1 cellular context compared by ENCODE assay signal in the genomic region with DNA sequence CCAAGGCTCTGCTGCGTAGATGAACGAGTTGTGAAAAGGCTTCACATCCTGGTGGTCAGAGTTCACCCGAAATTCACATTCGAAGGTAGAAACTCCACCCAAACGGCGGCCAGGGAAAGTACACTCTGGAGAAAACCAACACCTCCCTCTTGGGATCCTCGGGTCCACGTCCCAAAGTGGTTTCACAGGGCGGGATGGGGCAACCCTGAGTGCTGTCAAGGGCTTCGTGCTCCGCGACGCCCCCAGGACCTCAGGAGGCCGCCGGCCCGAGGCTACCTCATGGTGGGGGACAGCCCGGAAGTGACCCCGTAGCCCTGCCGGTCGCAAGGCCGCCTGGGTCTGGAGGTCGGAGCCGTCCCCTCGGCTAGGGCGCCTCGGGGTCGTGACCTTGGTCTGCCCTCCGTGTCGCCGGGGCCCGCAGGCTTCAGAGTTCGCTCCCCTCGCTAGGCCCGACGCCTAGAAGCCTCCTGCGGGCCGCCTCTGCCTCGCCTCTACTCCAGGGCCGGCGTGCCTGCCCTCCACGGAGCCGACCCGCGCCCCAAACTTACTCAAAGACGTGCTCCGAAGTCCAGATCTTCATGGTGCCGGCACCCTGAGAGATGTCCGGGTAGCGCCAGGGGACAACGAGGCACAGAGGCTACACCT.
TF ChIP-seq lines count a peak whose summit lies in the region.

A gene (minus strand): TSS at position 636 of the 645 bp plus-strand sequence. CDS start 56 bp downstream, at position 580.

TF ChIP-seq in HepG2, 621 proteins besides CTCF, POLR2A, EP300 and RAD21 (continued from another document and continues in another):
- TF ChIP-seq ZNF615 (CRISPR knock-in tag; IDR thresholded peaks at IDR 0.05; ENCODE audit: borderline replicate concordance) (no peak), ATM (IDR thresholded peaks at IDR 0.05; ENCODE audit: borderline replicate concordance) (no peak), MXD4 (CRISPR knock-in tag; IDR thresholded peaks at IDR 0.05) (peak; percentile 79; the same call in 1 of the 2 replicates), ZNF337 (CRISPR knock-in tag; IDR thresholded peaks at IDR 0.05; ENCODE audit: borderline replicate concordance, low read depth) (no peak), ZNF564 (CRISPR knock-in tag; IDR thresholded peaks at IDR 0.05) (peak; percentile 73; the same call in 1 of the 2 replicates), NFE2L2 (IDR thresholded peaks at IDR 0.05; ENCODE audit: low read length) (no peak), KMT2B (CRISPR knock-in tag; IDR thresholded peaks at IDR 0.05) (peak; percentile 70), ZSCAN20 (CRISPR knock-in tag; IDR thresholded peaks at IDR 0.05; ENCODE audit: borderline replicate concordance) (peak; percentile 22; the same call in 1 of the 2 replicates), ONECUT2 (CRISPR knock-in tag; IDR thresholded peaks at IDR 0.05) (no peak; the same call in 1 of the 2 replicates), KLF9 (CRISPR knock-in tag; IDR thresholded peaks at IDR 0.05; ENCODE audit: low read depth) (0 out of 2 replicates have a peak, but pooled peaks have one; percentile 59), RBM22 (optimal IDR thresholded peaks at IDR 0.05; ENCODE audit: low read length) (no peak), SIN3A (IDR thresholded peaks at IDR 0.05; ENCODE audit: borderline replicate concordance, low read depth, low read length) (peak; percentile 34; the same call in 1 of the 2 replicates), ZNF350 (CRISPR knock-in tag; IDR thresholded peaks at IDR 0.05; ENCODE audit: borderline replicate concordance, low read depth) (peak; percentile 39; the same call in 1 of the 2 replicates), ZNF136 (CRISPR knock-in tag; IDR thresholded peaks at IDR 0.05; ENCODE audit: low read depth) (no peak), TGIF2 (CRISPR knock-in tag; IDR thresholded peaks at IDR 0.05) (no peak; the same call in 1 of the 2 replicates), HOXA5 (CRISPR knock-in tag; IDR thresholded peaks at IDR 0.05) (no peak), CHD2 (IDR thresholded peaks at IDR 0.05; ENCODE audit: low read depth, low read length) (no peak), CBX2 (IDR thresholded peaks at IDR 0.05; ENCODE audit: low read depth, low read length) (no peak), CBX2 (CRISPR knock-in tag; IDR thresholded peaks at IDR 0.05; ENCODE audit: low read depth) (no peak), KDM4B (CRISPR knock-in tag; IDR thresholded peaks at IDR 0.05) (no peak), MIER3 (CRISPR knock-in tag; IDR thresholded peaks at IDR 0.05; ENCODE audit: borderline replicate concordance) (no peak), XRCC5 (optimal IDR thresholded peaks at IDR 0.05; ENCODE audit: low read length) (no peak), HOXA7 (CRISPR knock-in tag; IDR thresholded peaks at IDR 0.05) (no peak), NFYC (CRISPR knock-in tag; IDR thresholded peaks at IDR 0.05) (no peak), SP5 (CRISPR knock-in tag; IDR thresholded peaks at IDR 0.05; ENCODE audit: borderline replicate concordance, low read depth) (no peak), ZNF589 (CRISPR knock-in tag; conservative IDR thresholded peaks at IDR 0.05) (no peak), HDAC6 (IDR thresholded peaks at IDR 0.05; ENCODE audit: low read depth, low read length) (no peak), XBP1 (CRISPR knock-in tag; IDR thresholded peaks at IDR 0.05) (no peak; the same call in 1 of the 2 replicates), PRPF4 (IDR thresholded peaks at IDR 0.05; ENCODE audit: low read depth, low read length, poor library complexity, severe bottlenecking) (no peak), PHB2 (IDR thresholded peaks at IDR 0.05; ENCODE audit: partially characterized antibody) (no peak), ZNF780A (CRISPR knock-in tag; IDR thresholded peaks at IDR 0.05) (no peak), REPIN1 (CRISPR knock-in tag; IDR thresholded peaks at IDR 0.05; ENCODE audit: borderline replicate concordance, low read depth) (no peak), RNF2 (conservative IDR thresholded peaks at IDR 0.05; ENCODE audit: low read depth) (0 out of 2 replicates have a peak, but pooled peaks have one; percentile 42), ZSCAN31 (CRISPR knock-in tag; IDR thresholded peaks at IDR 0.05; ENCODE audit: low read depth) (peak; percentile 20; the same call in 1 of the 2 replicates)
- TF ChIP-seq, protein P1, sequence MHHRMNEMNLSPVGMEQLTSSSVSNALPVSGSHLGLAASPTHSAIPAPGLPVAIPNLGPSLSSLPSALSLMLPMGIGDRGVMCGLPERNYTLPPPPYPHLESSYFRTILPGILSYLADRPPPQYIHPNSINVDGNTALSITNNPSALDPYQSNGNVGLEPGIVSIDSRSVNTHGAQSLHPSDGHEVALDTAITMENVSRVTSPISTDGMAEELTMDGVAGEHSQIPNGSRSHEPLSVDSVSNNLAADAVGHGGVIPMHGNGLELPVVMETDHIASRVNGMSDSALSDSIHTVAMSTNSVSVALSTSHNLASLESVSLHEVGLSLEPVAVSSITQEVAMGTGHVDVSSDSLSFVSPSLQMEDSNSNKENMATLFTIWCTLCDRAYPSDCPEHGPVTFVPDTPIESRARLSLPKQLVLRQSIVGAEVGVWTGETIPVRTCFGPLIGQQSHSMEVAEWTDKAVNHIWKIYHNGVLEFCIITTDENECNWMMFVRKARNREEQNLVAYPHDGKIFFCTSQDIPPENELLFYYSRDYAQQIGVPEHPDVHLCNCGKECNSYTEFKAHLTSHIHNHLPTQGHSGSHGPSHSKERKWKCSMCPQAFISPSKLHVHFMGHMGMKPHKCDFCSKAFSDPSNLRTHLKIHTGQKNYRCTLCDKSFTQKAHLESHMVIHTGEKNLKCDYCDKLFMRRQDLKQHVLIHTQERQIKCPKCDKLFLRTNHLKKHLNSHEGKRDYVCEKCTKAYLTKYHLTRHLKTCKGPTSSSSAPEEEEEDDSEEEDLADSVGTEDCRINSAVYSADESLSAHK (CRISPR knock-in tag; IDR thresholded peaks at IDR 0.05; ENCODE audit: borderline replicate concordance), result no peak
- TF ChIP-seq, protein P2, sequence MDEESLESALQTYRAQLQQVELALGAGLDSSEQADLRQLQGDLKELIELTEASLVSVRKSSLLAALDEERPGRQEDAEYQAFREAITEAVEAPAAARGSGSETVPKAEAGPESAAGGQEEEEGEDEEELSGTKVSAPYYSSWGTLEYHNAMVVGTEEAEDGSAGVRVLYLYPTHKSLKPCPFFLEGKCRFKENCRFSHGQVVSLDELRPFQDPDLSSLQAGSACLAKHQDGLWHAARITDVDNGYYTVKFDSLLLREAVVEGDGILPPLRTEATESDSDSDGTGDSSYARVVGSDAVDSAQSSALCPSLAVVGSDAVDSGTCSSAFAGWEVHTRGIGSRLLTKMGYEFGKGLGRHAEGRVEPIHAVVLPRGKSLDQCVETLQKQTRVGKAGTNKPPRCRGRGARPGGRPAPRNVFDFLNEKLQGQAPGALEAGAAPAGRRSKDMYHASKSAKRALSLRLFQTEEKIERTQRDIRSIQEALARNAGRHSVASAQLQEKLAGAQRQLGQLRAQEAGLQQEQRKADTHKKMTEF (CRISPR knock-in tag; IDR thresholded peaks at IDR 0.05), result peak; percentile 75; the same call in 1 of the 2 replicates
- TF ChIP-seq, protein P3, sequence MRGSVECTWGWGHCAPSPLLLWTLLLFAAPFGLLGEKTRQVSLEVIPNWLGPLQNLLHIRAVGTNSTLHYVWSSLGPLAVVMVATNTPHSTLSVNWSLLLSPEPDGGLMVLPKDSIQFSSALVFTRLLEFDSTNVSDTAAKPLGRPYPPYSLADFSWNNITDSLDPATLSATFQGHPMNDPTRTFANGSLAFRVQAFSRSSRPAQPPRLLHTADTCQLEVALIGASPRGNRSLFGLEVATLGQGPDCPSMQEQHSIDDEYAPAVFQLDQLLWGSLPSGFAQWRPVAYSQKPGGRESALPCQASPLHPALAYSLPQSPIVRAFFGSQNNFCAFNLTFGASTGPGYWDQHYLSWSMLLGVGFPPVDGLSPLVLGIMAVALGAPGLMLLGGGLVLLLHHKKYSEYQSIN (CRISPR knock-in tag; IDR thresholded peaks at IDR 0.05; ENCODE audit: borderline replicate concordance), result no peak
- TF ChIP-seq, protein P4, sequence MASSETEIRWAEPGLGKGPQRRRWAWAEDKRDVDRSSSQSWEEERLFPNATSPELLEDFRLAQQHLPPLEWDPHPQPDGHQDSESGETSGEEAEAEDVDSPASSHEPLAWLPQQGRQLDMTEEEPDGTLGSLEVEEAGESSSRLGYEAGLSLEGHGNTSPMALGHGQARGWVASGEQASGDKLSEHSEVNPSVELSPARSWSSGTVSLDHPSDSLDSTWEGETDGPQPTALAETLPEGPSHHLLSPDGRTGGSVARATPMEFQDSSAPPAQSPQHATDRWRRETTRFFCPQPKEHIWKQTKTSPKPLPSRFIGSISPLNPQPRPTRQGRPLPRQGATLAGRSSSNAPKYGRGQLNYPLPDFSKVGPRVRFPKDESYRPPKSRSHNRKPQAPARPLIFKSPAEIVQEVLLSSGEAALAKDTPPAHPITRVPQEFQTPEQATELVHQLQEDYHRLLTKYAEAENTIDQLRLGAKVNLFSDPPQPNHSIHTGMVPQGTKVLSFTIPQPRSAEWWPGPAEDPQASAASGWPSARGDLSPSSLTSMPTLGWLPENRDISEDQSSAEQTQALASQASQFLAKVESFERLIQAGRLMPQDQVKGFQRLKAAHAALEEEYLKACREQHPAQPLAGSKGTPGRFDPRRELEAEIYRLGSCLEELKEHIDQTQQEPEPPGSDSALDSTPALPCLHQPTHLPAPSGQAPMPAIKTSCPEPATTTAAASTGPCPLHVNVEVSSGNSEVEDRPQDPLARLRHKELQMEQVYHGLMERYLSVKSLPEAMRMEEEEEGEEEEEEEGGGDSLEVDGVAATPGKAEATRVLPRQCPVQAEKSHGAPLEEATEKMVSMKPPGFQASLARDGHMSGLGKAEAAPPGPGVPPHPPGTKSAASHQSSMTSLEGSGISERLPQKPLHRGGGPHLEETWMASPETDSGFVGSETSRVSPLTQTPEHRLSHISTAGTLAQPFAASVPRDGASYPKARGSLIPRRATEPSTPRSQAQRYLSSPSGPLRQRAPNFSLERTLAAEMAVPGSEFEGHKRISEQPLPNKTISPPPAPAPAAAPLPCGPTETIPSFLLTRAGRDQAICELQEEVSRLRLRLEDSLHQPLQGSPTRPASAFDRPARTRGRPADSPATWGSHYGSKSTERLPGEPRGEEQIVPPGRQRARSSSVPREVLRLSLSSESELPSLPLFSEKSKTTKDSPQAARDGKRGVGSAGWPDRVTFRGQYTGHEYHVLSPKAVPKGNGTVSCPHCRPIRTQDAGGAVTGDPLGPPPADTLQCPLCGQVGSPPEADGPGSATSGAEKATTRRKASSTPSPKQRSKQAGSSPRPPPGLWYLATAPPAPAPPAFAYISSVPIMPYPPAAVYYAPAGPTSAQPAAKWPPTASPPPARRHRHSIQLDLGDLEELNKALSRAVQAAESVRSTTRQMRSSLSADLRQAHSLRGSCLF (CRISPR knock-in tag; IDR thresholded peaks at IDR 0.05; ENCODE audit: borderline replicate concordance), result peak; percentile 13; the same call in 1 of the 2 replicates
- TF ChIP-seq, protein P5, sequence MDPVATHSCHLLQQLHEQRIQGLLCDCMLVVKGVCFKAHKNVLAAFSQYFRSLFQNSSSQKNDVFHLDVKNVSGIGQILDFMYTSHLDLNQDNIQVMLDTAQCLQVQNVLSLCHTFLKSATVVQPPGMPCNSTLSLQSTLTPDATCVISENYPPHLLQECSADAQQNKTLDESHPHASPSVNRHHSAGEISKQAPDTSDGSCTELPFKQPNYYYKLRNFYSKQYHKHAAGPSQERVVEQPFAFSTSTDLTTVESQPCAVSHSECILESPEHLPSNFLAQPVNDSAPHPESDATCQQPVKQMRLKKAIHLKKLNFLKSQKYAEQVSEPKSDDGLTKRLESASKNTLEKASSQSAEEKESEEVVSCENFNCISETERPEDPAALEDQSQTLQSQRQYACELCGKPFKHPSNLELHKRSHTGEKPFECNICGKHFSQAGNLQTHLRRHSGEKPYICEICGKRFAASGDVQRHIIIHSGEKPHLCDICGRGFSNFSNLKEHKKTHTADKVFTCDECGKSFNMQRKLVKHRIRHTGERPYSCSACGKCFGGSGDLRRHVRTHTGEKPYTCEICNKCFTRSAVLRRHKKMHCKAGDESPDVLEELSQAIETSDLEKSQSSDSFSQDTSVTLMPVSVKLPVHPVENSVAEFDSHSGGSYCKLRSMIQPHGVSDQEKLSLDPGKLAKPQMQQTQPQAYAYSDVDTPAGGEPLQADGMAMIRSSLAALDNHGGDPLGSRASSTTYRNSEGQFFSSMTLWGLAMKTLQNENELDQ (CRISPR knock-in tag; IDR thresholded peaks at IDR 0.05; ENCODE audit: borderline replicate concordance), result no peak
- TF ChIP-seq, protein P6, sequence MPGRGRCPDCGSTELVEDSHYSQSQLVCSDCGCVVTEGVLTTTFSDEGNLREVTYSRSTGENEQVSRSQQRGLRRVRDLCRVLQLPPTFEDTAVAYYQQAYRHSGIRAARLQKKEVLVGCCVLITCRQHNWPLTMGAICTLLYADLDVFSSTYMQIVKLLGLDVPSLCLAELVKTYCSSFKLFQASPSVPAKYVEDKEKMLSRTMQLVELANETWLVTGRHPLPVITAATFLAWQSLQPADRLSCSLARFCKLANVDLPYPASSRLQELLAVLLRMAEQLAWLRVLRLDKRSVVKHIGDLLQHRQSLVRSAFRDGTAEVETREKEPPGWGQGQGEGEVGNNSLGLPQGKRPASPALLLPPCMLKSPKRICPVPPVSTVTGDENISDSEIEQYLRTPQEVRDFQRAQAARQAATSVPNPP (CRISPR knock-in tag; IDR thresholded peaks at IDR 0.05), result no peak
- TF ChIP-seq, protein P7, sequence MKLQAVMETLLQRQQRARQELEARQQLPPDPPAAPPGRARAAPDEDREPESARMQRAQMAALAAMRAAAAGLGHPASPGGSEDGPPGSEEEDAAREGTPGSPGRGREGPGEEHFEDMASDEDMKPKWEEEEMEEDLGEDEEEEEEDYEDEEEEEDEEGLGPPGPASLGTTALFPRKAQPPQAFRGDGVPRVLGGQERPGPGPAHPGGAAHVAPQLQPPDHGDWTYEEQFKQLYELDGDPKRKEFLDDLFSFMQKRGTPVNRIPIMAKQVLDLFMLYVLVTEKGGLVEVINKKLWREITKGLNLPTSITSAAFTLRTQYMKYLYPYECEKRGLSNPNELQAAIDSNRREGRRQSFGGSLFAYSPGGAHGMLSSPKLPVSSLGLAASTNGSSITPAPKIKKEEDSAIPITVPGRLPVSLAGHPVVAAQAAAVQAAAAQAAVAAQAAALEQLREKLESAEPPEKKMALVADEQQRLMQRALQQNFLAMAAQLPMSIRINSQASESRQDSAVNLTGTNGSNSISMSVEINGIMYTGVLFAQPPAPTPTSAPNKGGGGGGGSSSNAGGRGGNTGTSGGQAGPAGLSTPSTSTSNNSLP (IDR thresholded peaks at IDR 0.05; ENCODE audit: low read depth, low read length), result no peak
- TF ChIP-seq, protein P8, sequence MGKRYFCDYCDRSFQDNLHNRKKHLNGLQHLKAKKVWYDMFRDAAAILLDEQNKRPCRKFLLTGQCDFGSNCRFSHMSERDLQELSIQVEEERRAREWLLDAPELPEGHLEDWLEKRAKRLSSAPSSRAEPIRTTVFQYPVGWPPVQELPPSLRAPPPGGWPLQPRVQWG (CRISPR knock-in tag; IDR thresholded peaks at IDR 0.05; ENCODE audit: borderline replicate concordance, low read depth), result no peak
- TF ChIP-seq, protein P9, sequence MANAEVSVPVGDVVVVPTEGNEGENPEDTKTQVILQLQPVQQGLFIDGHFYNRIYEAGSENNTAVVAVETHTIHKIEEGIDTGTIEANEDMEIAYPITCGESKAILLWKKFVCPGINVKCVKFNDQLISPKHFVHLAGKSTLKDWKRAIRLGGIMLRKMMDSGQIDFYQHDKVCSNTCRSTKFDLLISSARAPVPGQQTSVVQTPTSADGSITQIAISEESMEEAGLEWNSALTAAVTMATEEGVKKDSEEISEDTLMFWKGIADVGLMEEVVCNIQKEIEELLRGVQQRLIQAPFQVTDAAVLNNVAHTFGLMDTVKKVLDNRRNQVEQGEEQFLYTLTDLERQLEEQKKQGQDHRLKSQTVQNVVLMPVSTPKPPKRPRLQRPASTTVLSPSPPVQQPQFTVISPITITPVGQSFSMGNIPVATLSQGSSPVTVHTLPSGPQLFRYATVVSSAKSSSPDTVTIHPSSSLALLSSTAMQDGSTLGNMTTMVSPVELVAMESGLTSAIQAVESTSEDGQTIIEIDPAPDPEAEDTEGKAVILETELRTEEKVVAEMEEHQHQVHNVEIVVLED (CRISPR knock-in tag; IDR thresholded peaks at IDR 0.05; ENCODE audit: borderline replicate concordance), result peak; percentile 12; the same call in 1 of the 2 replicates
